Comparison of ENCODE assay signal across 34 cellular contexts in genomic region chr13:19020988-19021387, GRCh38.
"Had no signal": no experiment of that assay in that cellular context is flagged by ENCODE, and none has a peak within 500 bp of the region (broad histone marks: within the 10 kb centered on the region; RNA-seq: fewer than 3 reads in every experiment).

No MANE protein-coding gene starts in this region.

- DNase-seq: Karpas-422, Kasumi-1, MG63, MM.1S, MV-4-11, NCI-H1048, NCI-H1092, NCI-H1092 treated with DMSO at 0.1 percent for 48 hours, NCI-H1105, NCI-H1105 treated with DMSO at 0.1 percent for 48 hours, NCI-H1417, NCI-H1417 treated with DMSO at 0.1 percent for 48 hours, NCI-H1436, NCI-H1436 treated with DMSO at 0.1 percent for 48 hours, NCI-H146, NCI-H1694, NCI-H1694 treated with DMSO at 0.1 percent for 48 hours, NCI-H187, NCI-H187 treated with DMSO at 0.1 percent for 48 hours, NCI-H1930, NCI-H2029, NCI-H2029 treated with DMSO at 0.1 percent for 48 hours, NCI-H2081, NCI-H2081 treated with DMSO at 0.1 percent for 48 hours, NCI-H2107, NCI-H2171, NCI-H2171 treated with DMSO at 0.1 percent for 48 hours, NCI-H2227 treated with DMSO at 0.1 percent for 48 hours, NCI-H226, NCI-H345, NCI-H446, NCI-H446 treated with DMSO at 0.1 percent for 48 hours, NCI-H510A, NCI-H510A treated with DMSO at 0.1 percent for 48 hours had no signal

- H3K36me3 ChIP-seq: MG63 had no signal

- H3K9me3 ChIP-seq: MG63 had no signal

- H3K4me3 ChIP-seq: MG63 had no signal
